In genomic region chr3:99842826-99843589, GRCh38 we compare ENCODE assay signal across 9 cellular contexts. TPM values are rescaled to one million over a fixed set of nuclear protein-coding genes. Genes with fewer than 3 reads are reported as not detected.
DNase-seq lines count a peak whose midpoint lies in the region; ATAC-seq, FAIRE-seq and TF ChIP-seq lines count a peak whose summit lies in the region.
"Had no signal": no experiment of that assay in that cellular context is flagged by ENCODE, and none has a peak within 500 bp of the region (broad histone marks: within the 10 kb centered on the region; RNA-seq: fewer than 3 reads in every experiment).

No MANE protein-coding gene starts in this region.

- no peaks in the 10 kb centered on the region for H3K9me3 Mint-ChIP-seq in nephron

- TF ChIP-seq POLR2A in A549 (IDR thresholded peaks at IDR 0.05; ENCODE audit: low read length) (no peak), erythroblast (IDR thresholded peaks at IDR 0.05; ENCODE audit: low read length) (no peak)

- H3K4me1 ChIP-seq in A549, result no peaks in the 10 kb centered on the region; the same call in 2 of the 3 replicates

- POLR2A ChIA-PET in A549 (lab: Yijun Ruan, JAX), result interaction anchor here (0.7 to 1.6 kb wide), 2 partner anchors 355 to 411 kb away, joined by 3 to 7 read pairs; no protein-coding TSS in a partner anchor

- ATAC-seq in A549, result peak; percentile 78 to 86; a peak in 5 of 6 replicates

- H3K9me3 ChIP-seq in A549, result no peaks in the 10 kb centered on the region

- H3K4me3 ChIP-seq in A549, result no peak overlapping the region
- no peak overlapping the region for H3K4me3 ChIP-seq in GM12875 (ENCODE audit: low read depth, low read length)

- no peaks in the 10 kb centered on the region for H3K27me3 Mint-ChIP-seq in nephron (ENCODE audit: low read depth)

- peak in 1 of 2 experiments; percentile 53 for DNase-seq in A549 (ENCODE audit: low read depth in 1 of 2, low spot score in 1 of 2)
- DNase-seq in HT-29 (ENCODE audit: low spot score), result peak; percentile 75
- DNase-seq in RCC 7860 (ENCODE audit: low spot score), result peak; percentile 57
- DNase-seq in erythroblast (lab: John Stamatoyannopoulos, UW), result peak; percentile 47 to 50
- no peak for DNase-seq in GM19238 (ENCODE audit: insufficient read length, low spot score)
- DNase-seq in stimulated activated naive CD4-positive, alpha-beta T cell (lab: John Stamatoyannopoulos, UW), result no peak

- TF ChIP-seq CTCF in A549 (IDR thresholded peaks at IDR 0.05) (peak; percentile 87), GM12875 (IDR thresholded peaks at IDR 0.05; ENCODE audit: borderline replicate concordance, insufficient read depth, low read depth, low read length) (peak; percentile 43; the same call in 1 of the 2 replicates), nephron (IDR thresholded peaks at IDR 0.05; ENCODE audit: unreplicated experiment in 3 of 3) (peak; percentile 69 to 81 (median 78))

- peak; percentile 85 to 91 for TF ChIP-seq RAD21 in A549 (conservative IDR thresholded peaks at IDR 0.05 in 1 of 2, IDR thresholded peaks at IDR 0.05 in 1 of 2)

- CTCF ChIA-PET in A549 (lab: Yijun Ruan, JAX), result interaction anchor here (0.6 to 2.6 kb wide), 59 partner anchors 10 to 893 kb away, joined by 3 to 74 read pairs (median 4); partner anchors contain the start of gene TBC1D23

- no peak overlapping the region for H3K4me3 Mint-ChIP-seq in nephron

- FAIRE-seq in A549 (lab: Jason Lieb, UNC), result no peak
- FAIRE-seq in RCC 7860 (lab: Jason Lieb, UNC), result peak; percentile 81
- FAIRE-seq: frontal cortex had no signal

- peak overlapping the region; percentile 29; the same call in 1 of the 3 replicates for H3K4me2 ChIP-seq in A549

- 51% methylated on average over 2 of the region's 2 CpGs for WGBS in A549 (ENCODE audit: missing lambda C conversion rate)

- no peak for TF ChIP-seq EP300 in A549 (IDR thresholded peaks at IDR 0.05)

- H3K36me3 Mint-ChIP-seq in nephron (ENCODE audit: low read depth), result peaks cover 2% of the 10 kb centered on the region

- H3K27ac ChIP-seq in A549, result no peak overlapping the region

- H3K27ac Mint-ChIP-seq in nephron, result peak overlapping the region; percentile 3 to 78 (median 68)

- H3K4me1 Mint-ChIP-seq in nephron, result peaks cover 18% of the 10 kb centered on the region

TF ChIP-seq in A549, 52 proteins besides CTCF, POLR2A, EP300 and RAD21:
- peak; percentile 93 for TF ChIP-seq SMC3 (IDR thresholded peaks at IDR 0.05)
- TF ChIP-seq, protein P1, sequence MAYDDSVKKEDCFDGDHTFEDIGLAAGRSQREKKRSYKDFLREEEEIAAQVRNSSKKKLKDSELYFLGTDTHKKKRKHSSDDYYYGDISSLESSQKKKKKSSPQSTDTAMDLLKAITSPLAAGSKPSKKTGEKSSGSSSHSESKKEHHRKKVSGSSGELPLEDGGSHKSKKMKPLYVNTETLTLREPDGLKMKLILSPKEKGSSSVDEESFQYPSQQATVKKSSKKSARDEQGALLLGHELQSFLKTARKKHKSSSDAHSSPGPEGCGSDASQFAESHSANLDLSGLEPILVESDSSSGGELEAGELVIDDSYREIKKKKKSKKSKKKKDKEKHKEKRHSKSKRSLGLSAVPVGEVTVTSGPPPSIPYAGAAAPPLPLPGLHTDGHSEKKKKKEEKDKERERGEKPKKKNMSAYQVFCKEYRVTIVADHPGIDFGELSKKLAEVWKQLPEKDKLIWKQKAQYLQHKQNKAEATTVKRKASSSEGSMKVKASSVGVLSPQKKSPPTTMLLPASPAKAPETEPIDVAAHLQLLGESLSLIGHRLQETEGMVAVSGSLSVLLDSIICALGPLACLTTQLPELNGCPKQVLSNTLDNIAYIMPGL (CRISPR knock-in tag; IDR thresholded peaks at IDR 0.05; ENCODE audit: borderline replicate concordance), result no peak
- TF ChIP-seq NPAS2 (CRISPR knock-in tag; IDR thresholded peaks at IDR 0.05; ENCODE audit: borderline replicate concordance), result no peak

RNA-seq across cellular contexts. Expression of gene CMSS1, which starts 25.3 kb away (rescaled TPM):
- polyA plus RNA-seq in A549 (2011; rRNA removed) (48.1 and 62.9 TPM in 2 replicates), A549 (2017; fragmentation: RNase III; extraction: RNeasy Plus Mini Kit Qiagen cat#74134 plus additional on column Dnase treatment) (61.1 to 66.6 TPM (median 64.7 TPM) in 3 replicates)
- polyA plus RNA-seq in A549 (2012; cell fraction: cytosol; rRNA removed), result 11.5 and 13.7 TPM in 2 replicates
- polyA plus RNA-seq in A549 (2012; cell fraction: nucleus; rRNA removed), result 3.6 and 9.7 TPM in 2 replicates
- polyA minus RNA-seq in A549 (2011; rRNA and poly(A)+ RNA removed), result 9.8 and 12.1 TPM in 2 replicates
- 18.3 and 25.3 TPM in 2 replicates for total RNA-seq in HT-29 (2014; rRNA removed; shearing (Covaris generic))

Comparison
In these comparisons a context has a peak if more than half of its experiments do, and no peak if none do; other contexts are left out.
1. DNase-seq: peak in HT-29 (single experiment), RCC 7860 (single experiment) and erythroblast (2 of 2); none in GM19238 (single experiment) and stimulated activated naive CD4-positive, alpha-beta T cell (0 of 6).
2. Peak in every context shown above with its lines, with median percentiles within 50 percentile points of each other: CTCF ChIP-seq.